8 cellular contexts compared by ENCODE assay signal in the genomic region with DNA sequence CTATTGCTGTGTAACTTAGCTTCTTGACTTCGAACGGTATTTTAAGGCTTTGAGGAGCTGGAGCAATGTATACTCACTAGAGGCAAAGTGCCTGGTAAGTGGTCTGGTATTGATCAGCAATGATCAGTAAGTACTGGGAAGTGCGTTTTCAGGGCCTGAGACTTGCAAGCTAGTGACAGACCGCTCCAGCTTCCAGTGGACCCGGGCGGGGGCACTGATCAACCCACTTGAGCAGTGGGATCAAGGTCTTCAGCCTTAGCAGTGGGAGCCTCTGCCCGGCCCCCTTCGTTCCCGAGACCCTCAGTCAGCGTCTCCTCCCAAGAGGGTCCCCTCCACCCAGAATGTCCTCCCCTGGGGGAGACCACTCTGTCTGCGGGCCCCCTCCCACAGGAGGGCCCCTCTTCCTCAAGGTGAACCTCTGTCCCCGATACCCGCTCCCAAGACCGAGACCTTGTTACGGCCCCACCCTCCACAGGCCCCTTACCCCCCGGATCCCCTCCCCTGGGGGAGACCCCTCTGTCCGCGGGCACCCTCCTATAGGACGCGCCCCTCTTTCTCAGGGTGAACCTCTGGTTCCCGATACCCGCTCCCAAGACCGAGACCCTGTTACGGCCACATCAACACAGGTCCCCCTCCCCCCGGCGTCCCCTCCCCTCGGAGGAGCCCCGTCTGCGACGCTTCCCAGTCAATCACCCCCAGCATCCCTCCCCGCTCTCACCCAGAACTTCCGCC. TPM values are rescaled to one million over a fixed set of nuclear protein-coding genes. Genes with fewer than 3 reads are reported as not detected.
DNase-seq lines count a peak whose midpoint lies in the region; ATAC-seq, FAIRE-seq and TF ChIP-seq lines count a peak whose summit lies in the region.

No MANE protein-coding gene starts in this region.

- peak overlapping the region; percentile 52 to 83 for H3K4me3 ChIP-seq in CD4-positive, alpha-beta memory T cell (ENCODE audit: low read length in 2 of 2)
- peak overlapping the region; percentile 84 to 96 (median 86) for H3K4me3 ChIP-seq in mammary epithelial cell (replicated peaks in 1 of 3; ENCODE audit: insufficient read depth in 1 of 3, low read depth in 2 of 3, low read length in 3 of 3)
- H3K4me3 ChIP-seq in kidney (ENCODE audit: low read length in 2 of 2) = peak overlapping the region; percentile 72 to 84
- peak overlapping the region; percentile 67 to 92 (median 86) for H3K4me3 ChIP-seq in subcutaneous abdominal adipose tissue (ENCODE audit: low read depth in 1 of 5, low read length in 5 of 5)

- intact Hi-C loops in CD4-positive, alpha-beta memory T cell (cut with micrococcal nuclease) = no loop called here
- intact Hi-C loops in mammary epithelial cell (cut with micrococcal nuclease) = no loop called here
- intact Hi-C loops in kidney (cut with DNase I) = no loop called here

- H3K27me3 Mint-ChIP-seq in CD4-positive, alpha-beta memory T cell = peaks cover 0 to 8% of the 10 kb centered on the region in 2 donors

- peaks cover 0 to 3% (median 0%) of the 10 kb centered on the region in 8 donors for H3K9me3 Mint-ChIP-seq in CD4-positive, alpha-beta memory T cell

- peak overlapping the region; percentile 94 for H3K4me2 ChIP-seq in mammary epithelial cell (ENCODE audit: insufficient read depth, low read depth, low read length)

- no peak for ATAC-seq in GM19023 (IDR thresholded peaks at IDR 0.05; ENCODE audit: unreplicated experiment)

- no peak for TF ChIP-seq CTCF in mammary epithelial cell (conservative IDR thresholded peaks at IDR 0.05 in 1 of 2, IDR thresholded peaks at IDR 0.05 in 1 of 2; ENCODE audit: extremely low read depth in 1 of 2, insufficient read depth in 1 of 2, low read depth in 1 of 2, low read length in 2 of 2)
- no peak for TF ChIP-seq CTCF in kidney (IDR thresholded peaks at IDR 0.05; ENCODE audit: borderline replicate concordance, extremely low read depth, insufficient read depth)

- H4K20me1 ChIP-seq in mammary epithelial cell (ENCODE audit: insufficient read depth, low read length) = no peaks in the 10 kb centered on the region

- in situ Hi-C loops in mammary epithelial cell (cut with MboI; ENCODE audit: low sequenced_read_pairs in 2 of 2) = no loop called here

- peaks cover 31% of the 10 kb centered on the region for H3K4me1 ChIP-seq in CD4-positive, alpha-beta memory T cell (ENCODE audit: insufficient read depth, low read length)
- H3K4me1 ChIP-seq in mammary epithelial cell (ENCODE audit: insufficient read depth, low read length) (peaks cover 11% of the 10 kb centered on the region), kidney (ENCODE audit: control insufficient read depth in 1 of 2, insufficient read depth in 1 of 2, low read depth in 1 of 2, low read length in 2 of 2) (peaks cover 4 to 15% of the 10 kb centered on the region in 2 donors), subcutaneous abdominal adipose tissue (ENCODE audit: control insufficient read depth in 5 of 5, insufficient read depth in 5 of 5, low read length in 5 of 5) (peaks cover 0 to 28% (median 20%) of the 10 kb centered on the region in 5 donors)

- no TSS peak for BruUV-seq in mammary epithelial cell (replicated peaks; lab: Mats Ljungman, UMichigan)

- CTCF ChIA-PET in CD4-positive, alpha-beta memory T cell (lab: Charles Lee; ENCODE audit: partially characterized antibody) = interaction anchor here (1.2 kb wide), 1 partner anchor 26 kb away, joined by 4 read pairs; no protein-coding TSS in a partner anchor
- CTCF ChIA-PET in mammary epithelial cell (lab: Charles Lee; ENCODE audit: low non-redundant PET) = no interaction called here

- dilution Hi-C loops in mammary epithelial cell (cut with HindIII; ENCODE audit: low sequenced_read_pairs) = no loop called here

- peaks cover 25 to 41% (median 34%) of the 10 kb centered on the region in 4 donors for H3K4me1 Mint-ChIP-seq in CD4-positive, alpha-beta memory T cell

- H3K79me2 ChIP-seq in mammary epithelial cell (ENCODE audit: insufficient read depth, low read length) = peaks cover 45% of the 10 kb centered on the region

- peak overlapping the region; percentile 97 for H2AFZ ChIP-seq in mammary epithelial cell (ENCODE audit: low read depth, low read length)

- H3K36me3 ChIP-seq in CD4-positive, alpha-beta memory T cell (ENCODE audit: insufficient read depth, low read length) = no peaks in the 10 kb centered on the region
- H3K36me3 ChIP-seq in mammary epithelial cell (ENCODE audit: insufficient read depth, low read length) = no peaks in the 10 kb centered on the region
- H3K36me3 ChIP-seq in kidney (ENCODE audit: control insufficient read depth in 1 of 2, insufficient read depth in 2 of 2, low read length in 2 of 2) = no peaks in the 10 kb centered on the region
- no peaks in the 10 kb centered on the region for H3K36me3 ChIP-seq in subcutaneous abdominal adipose tissue (ENCODE audit: control insufficient read depth in 5 of 5, insufficient read depth in 5 of 5, low read length in 5 of 5)

- H3K36me3 Mint-ChIP-seq in CD4-positive, alpha-beta memory T cell = peaks cover 3% of the 10 kb centered on the region in 2 donors

- peak overlapping the region; percentile 87 to 95 (median 90) for H3K4me3 Mint-ChIP-seq in CD4-positive, alpha-beta memory T cell

- H3K27ac ChIP-seq in CD4-positive, alpha-beta memory T cell (ENCODE audit: low read depth, low read length) = peak overlapping the region; percentile 36
- H3K27ac ChIP-seq in mammary epithelial cell (ENCODE audit: insufficient read depth, low read depth, low read length) (no peak overlapping the region), kidney (ENCODE audit: low read depth in 2 of 2, low read length in 2 of 2) (peak overlapping the region in 1 of 2 donors; percentile 75), subcutaneous abdominal adipose tissue (ENCODE audit: low read depth, low read length) (peak overlapping the region; percentile 34)

- POLR2A ChIA-PET in CD4-positive, alpha-beta memory T cell (lab: Charles Lee; ENCODE audit: partially characterized antibody) = no interaction called here

- no peak for DNase-seq in CD4-positive, alpha-beta memory T cell
- DNase-seq in HuH-7.5 (ENCODE audit: low spot score) (peak; percentile 23), mammary epithelial cell (no peak), kidney (no peak), NCI-H2029 (lab: John Stamatoyannopoulos, UW) (no peak), NCI-H510A (lab: John Stamatoyannopoulos, UW) (no peak)

- 30% methylated on average over 6 of the region's 32 CpGs for WGBS in mammary epithelial cell (ENCODE audit: low coverage, missing lambda C conversion rate)

- no peaks in the 10 kb centered on the region for H3K27me3 ChIP-seq in CD4-positive, alpha-beta memory T cell (ENCODE audit: insufficient read depth, low read length)
- H3K27me3 ChIP-seq in mammary epithelial cell (ENCODE audit: insufficient read depth, low read length) (no peaks in the 10 kb centered on the region), subcutaneous abdominal adipose tissue (ENCODE audit: control insufficient read depth in 5 of 5, insufficient read depth in 4 of 5, low read length in 5 of 5) (no peaks in the 10 kb centered on the region)

- H3K9ac ChIP-seq in mammary epithelial cell (ENCODE audit: insufficient read depth, low read length) (peak overlapping the region; percentile 74), kidney (ENCODE audit: low read length in 2 of 2) (peak overlapping the region in 1 of 2 donors; percentile 74), subcutaneous abdominal adipose tissue (ENCODE audit: low read length in 5 of 5) (peak overlapping the region in 4 of 5 donors; percentile 64 to 89 (median 77))

- no peak for FAIRE-seq in kidney (lab: Jason Lieb, UNC)

- H3K9me3 ChIP-seq in CD4-positive, alpha-beta memory T cell (ENCODE audit: control insufficient read depth in 1 of 2, low read length in 2 of 2) = no peaks in the 10 kb centered on the region
- H3K9me3 ChIP-seq in mammary epithelial cell (replicated peaks; ENCODE audit: insufficient read depth, low read length) (no peaks in the 10 kb centered on the region), kidney (ENCODE audit: control insufficient read depth in 1 of 2, low read length in 2 of 2) (peaks cover 0 to 4% of the 10 kb centered on the region in 2 donors), subcutaneous abdominal adipose tissue (ENCODE audit: control insufficient read depth in 5 of 5, low read length in 5 of 5) (peaks cover 0 to 10% (median 0%) of the 10 kb centered on the region in 5 donors)

- H3K27ac Mint-ChIP-seq in CD4-positive, alpha-beta memory T cell = peak overlapping the region; percentile 61 to 92 (median 84)

RNA-seq across cellular contexts. Expression of gene ATXN10, which starts 0.4 kb away (rescaled TPM):
- 10 to 100 TPM; 61.8 to 69.0 TPM for total RNA-seq in CD4-positive, alpha-beta memory T cell
- 100 to 1,000 TPM in 1 of 2 donors, 10 to 100 TPM in 1; 83.5 to 102 TPM for polyA plus RNA-seq in CD4-positive, alpha-beta memory T cell
- total RNA-seq in mammary epithelial cell (100 to 1,000 TPM in 1 of 2 donors, 10 to 100 TPM in 1; 92.9 to 131 TPM), kidney (121 TPM)
- polyA plus RNA-seq in mammary epithelial cell (197 TPM), kidney (ENCODE audit: insufficient read depth, low read depth, low replicate concordance) (142 TPM)
- 259 TPM for polyA minus RNA-seq in mammary epithelial cell
